In the genomic region with DNA sequence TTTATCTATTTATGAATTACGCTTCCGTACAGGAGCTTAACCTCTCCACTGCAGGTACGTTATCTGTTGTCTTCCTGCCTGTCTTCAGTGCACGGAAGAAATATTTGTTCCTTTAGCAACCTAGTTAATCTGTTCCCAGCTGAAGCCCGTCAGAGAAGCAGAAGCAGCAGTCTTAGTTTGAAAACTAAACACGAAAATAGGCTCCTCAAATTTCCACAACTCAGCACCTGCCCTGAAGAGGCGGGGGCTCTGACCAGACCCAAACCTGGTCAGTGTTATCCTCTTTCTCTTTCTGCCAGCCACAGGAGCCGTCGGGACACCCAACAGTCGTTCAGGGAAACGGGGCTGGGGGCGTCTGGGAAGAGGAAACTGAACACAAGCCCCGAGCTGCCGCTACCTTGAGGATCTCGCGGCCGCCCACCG, we compare ENCODE assay signal across 1 cellular context.
TF ChIP-seq lines count a peak whose summit lies in the region.

No MANE protein-coding gene starts in this region.

TF ChIP-seq in GM12878, 131 proteins besides CTCF, POLR2A, EP300 and RAD21:
- TF ChIP-seq PML (IDR thresholded peaks at IDR 0.05; ENCODE audit: low read length) (0 out of 2 replicates have a peak, but pooled peaks have one; percentile 78), NR2F1 (conservative IDR thresholded peaks at IDR 0.05) (no peak), RUNX3 (IDR thresholded peaks at IDR 0.05; ENCODE audit: low read length) (0 out of 2 replicates have a peak, but pooled peaks have one; percentile 5), CREB1 (IDR thresholded peaks at IDR 0.05; ENCODE audit: low read depth) (0 out of 2 replicates have a peak, but pooled peaks have one; percentile 31)
